Comparison of ENCODE assay signal across 37 cellular contexts in the genomic region with DNA sequence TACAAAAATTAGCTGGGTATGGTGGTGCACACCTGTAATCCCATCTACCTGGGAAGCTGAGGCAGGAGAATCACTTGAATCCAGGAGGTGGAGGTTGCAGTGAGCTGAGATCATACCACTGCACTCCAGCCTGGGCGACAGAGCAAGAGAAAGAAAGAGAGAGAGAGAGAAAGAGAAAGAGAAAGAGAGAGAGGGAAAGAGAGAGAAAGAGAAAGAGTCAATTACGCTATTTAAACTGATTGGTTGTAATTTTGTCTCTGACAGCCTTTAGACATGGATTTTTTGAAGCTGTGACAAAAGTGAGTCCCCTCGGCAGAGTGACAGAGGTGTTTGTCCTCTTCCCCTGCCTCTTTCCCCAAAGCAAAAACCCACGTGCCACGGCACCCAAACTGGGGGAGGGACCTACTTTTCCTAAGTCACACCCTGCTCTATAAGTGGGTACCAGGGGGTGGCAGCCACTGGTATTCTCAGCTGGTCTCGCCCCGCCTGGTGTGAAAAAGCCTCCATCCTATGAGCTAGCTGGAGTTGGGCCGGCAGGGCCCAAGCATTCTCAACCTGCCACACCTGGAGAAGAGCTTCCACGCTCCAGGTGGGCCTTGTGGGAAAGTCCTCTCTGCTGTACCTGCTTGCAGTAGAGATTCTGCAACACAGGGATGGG. TPM values are rescaled to one million over a fixed set of nuclear protein-coding genes. Genes with fewer than 3 reads are reported as not detected.
"Had no signal": no experiment of that assay in that cellular context is flagged by ENCODE, and none has a peak within 500 bp of the region (broad histone marks: within the 10 kb centered on the region; RNA-seq: fewer than 3 reads in every experiment).

No MANE protein-coding gene starts in this region.

- H3K27me3 Mint-ChIP-seq: activated B cell treated with CpG ODN at 0.5 μM for 24 hours; activated CD8-positive, alpha-beta T cell treated with anti-CD3 and anti-CD28 coated beads for 36 hours had no signal

- H3K27ac Mint-ChIP-seq: activated B cell treated with CpG ODN at 0.5 μM for 24 hours; activated CD8-positive, alpha-beta T cell treated with anti-CD3 and anti-CD28 coated beads for 36 hours; activated naive CD4-positive, alpha-beta T cell treated with anti-CD3 and anti-CD28 coated beads for 36 hours had no signal

- H3K4me1 ChIP-seq: breast epithelium, Peyer's patch had no signal

- H3K9me3 ChIP-seq: body of pancreas, breast epithelium, Peyer's patch had no signal

- H3K27ac ChIP-seq: body of pancreas, breast epithelium, Peyer's patch, RWPE1, VCaP had no signal

- H3K9me3 Mint-ChIP-seq: activated B cell treated with CpG ODN at 0.5 μM for 24 hours; activated CD8-positive, alpha-beta T cell treated with anti-CD3 and anti-CD28 coated beads for 36 hours; activated naive CD4-positive, alpha-beta T cell treated with anti-CD3 and anti-CD28 coated beads for 36 hours; activated naive CD4-positive, alpha-beta T cell treated with anti-CD3 and anti-CD28 coated beads, Interleukin-2, amount 50 U/mL, for 72 hours had no signal

- FAIRE-seq: astrocyte had no signal

- DNase-seq: activated B cell treated with CpG ODN at 0.5 μM for 24 hours; activated CD4-positive, alpha-beta T cell treated with anti-CD3 and anti-CD28 coated beads for 4 hours; activated CD4-positive, alpha-beta T cell treated with anti-CD3 and anti-CD28 coated beads, Interleukin-2, amount 50 U/mL, for 4 hours; activated CD4-positive, CD25-positive, alpha-beta regulatory T cell treated with anti-CD3 and anti-CD28 coated beads, Interleukin-2, amount 50 U/mL, for 72 hours; activated CD8-positive, alpha-beta T cell treated with anti-CD3 and anti-CD28 coated beads for 36 hours; activated gamma-delta T cell treated with Interleukin-2 at 50 U/mL for 16 hours; activated naive CD4-positive, alpha-beta T cell treated with anti-CD3 and anti-CD28 coated beads for 36 hours; activated T-cell treated with anti-CD3 and anti-CD28 coated beads, Interleukin-2, amount 50 U/mL, for 1 hour; amniotic stem cell; body of pancreas; Karpas-422; KBM-7; NCI-H1048; NCI-H1105 treated with DMSO at 0.1 percent for 48 hours; NCI-H1436; NCI-H1694 treated with DMSO at 0.1 percent for 48 hours; NCI-H2029; NCI-H510A; NCI-H526; NCI-H748 treated with DMSO at 0.1 percent for 48 hours; NK-92 treated with Interleukin-12 subunit alpha and Interleukin-12 subunit beta, amount 100 ng/mL, for 24 hours; PC-3; Peyer's patch; SIG-M5; SW 1271; T-helper 1 cell; T-helper 2 cell; T-helper 9 cell had no signal

- H3K4me3 ChIP-seq: body of pancreas, breast epithelium, Peyer's patch had no signal

- H3K36me3 ChIP-seq: breast epithelium, Peyer's patch had no signal

- H3K4me3 Mint-ChIP-seq: activated B cell treated with CpG ODN at 0.5 μM for 24 hours; activated CD8-positive, alpha-beta T cell treated with anti-CD3 and anti-CD28 coated beads for 36 hours; activated naive CD4-positive, alpha-beta T cell treated with anti-CD3 and anti-CD28 coated beads for 36 hours had no signal

- ATAC-seq: activated CD8-positive, alpha-beta T cell treated with anti-CD3 and anti-CD28 coated beads for 36 hours; activated naive CD4-positive, alpha-beta T cell treated with anti-CD3 and anti-CD28 coated beads, Interleukin-2, amount 50 U/mL, for 72 hours; body of pancreas; PC-3; Right ventricle myocardium inferior had no signal

- H3K27me3 ChIP-seq: body of pancreas, breast epithelium, Peyer's patch had no signal

RNA-seq across cellular contexts. Expression of gene CFAP157, which starts 3.4 kb away (rescaled TPM):
- total RNA-seq: activated B cell treated with CpG ODN at 0.5 μM for 24 hours; activated CD8-positive, alpha-beta memory T cell treated with anti-CD3 and anti-CD28 coated beads for 36 hours; activated naive CD4-positive, alpha-beta T cell treated with anti-CD3 and anti-CD28 coated beads, Interleukin-2, amount 50 U/mL, for 72 hours; cardiac septum; MCF 10A; PC-3; Right ventricle myocardium inferior had no signal

RNA-seq across cellular contexts. Expression of gene TTC16, which starts 12.5 kb away (rescaled TPM):
- total RNA-seq: activated B cell treated with CpG ODN at 0.5 μM for 24 hours, astrocyte, Peyer's patch had no signal
